1 cellular context compared by ENCODE assay signal in the genomic region with DNA sequence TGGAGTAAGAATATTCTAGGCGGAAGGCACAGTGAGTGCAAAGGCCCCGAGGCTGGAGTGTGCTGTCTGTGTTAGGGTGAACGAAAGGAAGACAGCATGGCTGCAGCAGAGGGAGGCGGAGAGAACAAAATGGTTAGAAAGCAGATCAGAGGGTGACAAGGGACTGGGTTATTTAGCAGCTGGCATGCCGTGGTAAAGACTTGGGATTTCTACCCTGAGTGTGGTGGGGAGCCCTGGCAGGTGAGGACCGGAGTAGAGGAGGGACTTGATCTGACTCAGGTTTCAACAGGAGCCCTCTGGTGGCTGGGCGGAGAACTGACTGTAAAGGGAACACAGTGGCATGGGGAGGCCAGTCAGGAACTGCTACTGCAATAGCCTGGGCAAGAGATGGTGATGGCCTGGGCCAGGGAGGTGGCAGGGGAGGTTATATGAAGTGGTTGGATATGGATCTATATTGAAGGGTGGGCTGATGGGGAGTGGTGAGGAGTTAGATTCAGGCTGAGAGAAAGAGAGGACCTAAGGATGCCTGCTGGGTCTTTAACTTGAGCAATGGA.
TF ChIP-seq lines count a peak whose summit lies in the region.

No MANE protein-coding gene starts in this region.

TF ChIP-seq in K562, 482 proteins besides CTCF, POLR2A, EP300 and RAD21 (continued from another document and continues in another):
- TF ChIP-seq CHD7 (IDR thresholded peaks at IDR 0.05; ENCODE audit: low read depth, low read length) (no peak), E2F1 (CRISPR knock-in tag; IDR thresholded peaks at IDR 0.05) (no peak), JUND (IDR thresholded peaks at IDR 0.05; ENCODE audit: borderline replicate concordance, low read depth, low read length) (peak; percentile 75), JUND (tag; IDR thresholded peaks at IDR 0.05; ENCODE audit: borderline replicate concordance, low read depth, low read length) (peak; percentile 88; the same call in 2 of the 3 replicates), BRF1 (IDR thresholded peaks at IDR 0.05; ENCODE audit: borderline replicate concordance, extremely low read depth, insufficient read length) (no peak), SMARCC2 (IDR thresholded peaks at IDR 0.05; ENCODE audit: low read depth) (no peak), STAT5A (IDR thresholded peaks at IDR 0.05; ENCODE audit: borderline replicate concordance, low read length) (no peak), GATAD2B (IDR thresholded peaks at IDR 0.05; ENCODE audit: borderline replicate concordance) (no peak), BCOR (IDR thresholded peaks at IDR 0.05) (peak; percentile 89), BRD9 (IDR thresholded peaks at IDR 0.05; ENCODE audit: low read depth, partially characterized antibody) (peak; percentile 98), GTF2A2 (tag; IDR thresholded peaks at IDR 0.05) (no peak), MEF2A (IDR thresholded peaks at IDR 0.05; ENCODE audit: control insufficient read depth, low read depth, low read length) (no peak), ZKSCAN8 (CRISPR knock-in tag; IDR thresholded peaks at IDR 0.05) (no peak), MLLT1 (IDR thresholded peaks at IDR 0.05) (peak; percentile 66 to 80; a peak in 3 of 4 replicates), ESRRB (CRISPR knock-in tag; IDR thresholded peaks at IDR 0.05; ENCODE audit: borderline replicate concordance) (no peak), RBM34 (IDR thresholded peaks at IDR 0.05; ENCODE audit: borderline replicate concordance, insufficient read depth, low read length) (no peak), MAFK (IDR thresholded peaks at IDR 0.05; ENCODE audit: low read length) (no peak), SMARCE1 (IDR thresholded peaks at IDR 0.05) (no peak), CREM (IDR thresholded peaks at IDR 0.05; ENCODE audit: low read depth) (peak; percentile 32; the same call in 1 of the 2 replicates), MTF1 (CRISPR knock-in tag; IDR thresholded peaks at IDR 0.05; ENCODE audit: borderline replicate concordance) (0 out of 2 replicates have a peak, but pooled peaks have one; percentile 35), RBFOX2 (IDR thresholded peaks at IDR 0.05; ENCODE audit: low read depth, low read length) (no peak), ZFP1 (CRISPR knock-in tag; IDR thresholded peaks at IDR 0.05) (no peak), ZNF830 (CRISPR knock-in tag; IDR thresholded peaks at IDR 0.05) (no peak; the same call in 1 of the 2 replicates), BHLHE40 (IDR thresholded peaks at IDR 0.05; ENCODE audit: low read length) (peak; percentile 43), PML (IDR thresholded peaks at IDR 0.05; ENCODE audit: low read length) (no peak), IRF9 (tag; IDR thresholded peaks at IDR 0.05) (0 out of 2 replicates have a peak, but pooled peaks have one; percentile 17), FOS (IDR thresholded peaks at IDR 0.05; ENCODE audit: extremely low read depth, insufficient read length) (no peak), NR4A1 (CRISPR knock-in tag; IDR thresholded peaks at IDR 0.05) (peak; percentile 88), NR4A1 (tag; IDR thresholded peaks at IDR 0.05) (peak; percentile 93), ETS1 (conservative IDR thresholded peaks at IDR 0.05; ENCODE audit: control insufficient read depth, low read depth, low read length) (no peak), ZNF140 (CRISPR knock-in tag; IDR thresholded peaks at IDR 0.05) (no peak; the same call in 1 of the 2 replicates), HMGXB4 (CRISPR knock-in tag; IDR thresholded peaks at IDR 0.05) (no peak), MAFG (tag; conservative IDR thresholded peaks at IDR 0.05) (no peak), MBD2 (IDR thresholded peaks at IDR 0.05; ENCODE audit: borderline replicate concordance, low read depth) (no peak), RAD51 (IDR thresholded peaks at IDR 0.05; ENCODE audit: borderline replicate concordance, low read depth) (no peak), BRF2 (IDR thresholded peaks at IDR 0.05; ENCODE audit: borderline replicate concordance, insufficient read depth, insufficient read length) (no peak), NCOA4 (IDR thresholded peaks at IDR 0.05; ENCODE audit: partially characterized antibody) (no peak)
- TF ChIP-seq, protein P1, sequence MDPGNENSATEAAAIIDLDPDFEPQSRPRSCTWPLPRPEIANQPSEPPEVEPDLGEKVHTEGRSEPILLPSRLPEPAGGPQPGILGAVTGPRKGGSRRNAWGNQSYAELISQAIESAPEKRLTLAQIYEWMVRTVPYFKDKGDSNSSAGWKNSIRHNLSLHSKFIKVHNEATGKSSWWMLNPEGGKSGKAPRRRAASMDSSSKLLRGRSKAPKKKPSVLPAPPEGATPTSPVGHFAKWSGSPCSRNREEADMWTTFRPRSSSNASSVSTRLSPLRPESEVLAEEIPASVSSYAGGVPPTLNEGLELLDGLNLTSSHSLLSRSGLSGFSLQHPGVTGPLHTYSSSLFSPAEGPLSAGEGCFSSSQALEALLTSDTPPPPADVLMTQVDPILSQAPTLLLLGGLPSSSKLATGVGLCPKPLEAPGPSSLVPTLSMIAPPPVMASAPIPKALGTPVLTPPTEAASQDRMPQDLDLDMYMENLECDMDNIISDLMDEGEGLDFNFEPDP (CRISPR knock-in tag; IDR thresholded peaks at IDR 0.05), result no peak
